1 cellular context compared by ENCODE assay signal in genomic region chr22:37804502-37804885, GRCh38.
TF ChIP-seq lines count a peak whose summit lies in the region.

No MANE protein-coding gene starts in this region.

TF ChIP-seq in GM12878, 131 proteins besides CTCF, POLR2A, EP300 and RAD21:
- TF ChIP-seq MLLT1 (IDR thresholded peaks at IDR 0.05), result no peak
- no peak for TF ChIP-seq MEF2A (IDR thresholded peaks at IDR 0.05; ENCODE audit: insufficient read depth, low read depth, low read length)
- no peak for TF ChIP-seq MXI1 (IDR thresholded peaks at IDR 0.05; ENCODE audit: low read depth, low read length)
- no peak for TF ChIP-seq USF1 (IDR thresholded peaks at IDR 0.05; ENCODE audit: borderline replicate concordance, extremely low read length, insufficient read depth, low read depth, low read length)
- no peak for TF ChIP-seq USF2 (IDR thresholded peaks at IDR 0.05; ENCODE audit: borderline replicate concordance, low read depth, low read length)
- TF ChIP-seq CHD2 (IDR thresholded peaks at IDR 0.05; ENCODE audit: borderline replicate concordance, low read depth, low read length), result no peak
- no peak for TF ChIP-seq IRF5 (IDR thresholded peaks at IDR 0.05; ENCODE audit: borderline replicate concordance)
